In genomic region chr18:23684515-23685197, GRCh38 we compare ENCODE assay signal across 17 cellular contexts. TPM values are rescaled to one million over a fixed set of nuclear protein-coding genes. Genes with fewer than 3 reads are reported as not detected.
DNase-seq lines count a peak whose midpoint lies in the region; ATAC-seq, FAIRE-seq and TF ChIP-seq lines count a peak whose summit lies in the region.
"Had no signal": no experiment of that assay in that cellular context is flagged by ENCODE, and none has a peak within 500 bp of the region (broad histone marks: within the 10 kb centered on the region; RNA-seq: fewer than 3 reads in every experiment).

No MANE protein-coding gene starts in this region.

- no peaks in the 10 kb centered on the region for H3K79me2 ChIP-seq in astrocyte (ENCODE audit: insufficient read depth, low read length)

- peaks cover 35% of the 10 kb centered on the region for H3K27me3 ChIP-seq in astrocyte (ENCODE audit: insufficient read depth, low read length)

- H3K27me3 Mint-ChIP-seq in astrocyte (ENCODE audit: low read depth, unreplicated experiment): peaks cover 52% of the 10 kb centered on the region

- in situ Hi-C loops in ACHN (cut with HindIII; ENCODE audit: low pct_ligation_motif_present, low pct_unique_long_range_greater_than_20kb, low sequenced_read_pairs): no loop called here

- H3K9ac ChIP-seq in astrocyte (ENCODE audit: low read length): no peak overlapping the region

- peaks cover 6% of the 10 kb centered on the region for H3K4me1 ChIP-seq in astrocyte (ENCODE audit: insufficient read depth, low read length)

- no peak overlapping the region for H3K4me3 ChIP-seq in astrocyte (ENCODE audit: insufficient read depth, low read depth, low read length)
- H3K4me3 ChIP-seq: colonic mucosa, tibial artery had no signal

- no peaks in the 10 kb centered on the region for H3K4me1 Mint-ChIP-seq in astrocyte (ENCODE audit: low read depth, unreplicated experiment)

- intact Hi-C loops in left colon (cut with DNase I, micrococcal nuclease): no loop called here

- H3K9me3 Mint-ChIP-seq in astrocyte (ENCODE audit: unreplicated experiment): no peaks in the 10 kb centered on the region
- H3K9me3 Mint-ChIP-seq: activated naive CD8-positive, alpha-beta T cell treated with anti-CD3 and anti-CD28 coated beads for 36 hours; T-cell had no signal

- ATAC-seq in left colon (peak; percentile 68), HG02798 (IDR thresholded peaks at IDR 0.05; ENCODE audit: poor library complexity, unreplicated experiment) (no peak)
- ATAC-seq in activated CD4-positive, CD25-positive, alpha-beta regulatory T cell treated with anti-CD3 and anti-CD28 coated beads, Interleukin-2, amount 50 U/mL, for 24 hours: no peak
- ATAC-seq: T-cell had no signal

- no peak overlapping the region for H3K27ac Mint-ChIP-seq in astrocyte (ENCODE audit: unreplicated experiment)
- H3K27ac Mint-ChIP-seq: activated naive CD8-positive, alpha-beta T cell treated with anti-CD3 and anti-CD28 coated beads for 36 hours; T-cell had no signal

- no peak overlapping the region for H2AFZ ChIP-seq in astrocyte (ENCODE audit: low read depth, low read length)

- DNase-seq in ACHN: peak; percentile 59
- peak; percentile 5 for DNase-seq in HK-2 (ENCODE audit: unreplicated experiment)
- peak; percentile 31 for DNase-seq in astrocyte (ENCODE audit: low read depth)
- DNase-seq in left colon: no peak
- DNase-seq in dedifferentiated amniotic fluid mesenchymal stem cell (ENCODE audit: extremely low spot score): no peak
- no peak for DNase-seq in dermis blood vessel endothelial cell
- DNase-seq: activated CD4-positive, CD25-positive, alpha-beta regulatory T cell treated with anti-CD3 and anti-CD28 coated beads, Interleukin-2, amount 50 U/mL, for 72 hours; activated naive CD8-positive, alpha-beta T cell treated with anti-CD3 and anti-CD28 coated beads for 36 hours; AML-193; colonic mucosa; NCI-H345; OCI-M1; stimulated activated CD4-positive, alpha-beta T cell treated with anti-CD3 and anti-CD28 coated beads, Interleukin-1b, Interleukin-23, amount 100 ng/mL, for 48 hours; T-cell; tibial artery had no signal

- H3K4me2 ChIP-seq in astrocyte (ENCODE audit: low read length): peak overlapping the region; percentile 2

- H3K9me3 ChIP-seq in astrocyte (ENCODE audit: insufficient read depth, low read depth, low read length): no peaks in the 10 kb centered on the region
- H3K9me3 ChIP-seq: colonic mucosa, tibial artery had no signal

- peak; percentile 55 for FAIRE-seq in astrocyte (lab: Jason Lieb, UNC)

- no peak for TF ChIP-seq CTCF in astrocyte (IDR thresholded peaks at IDR 0.05; ENCODE audit: insufficient read depth, low read depth, low read length)

- no peak overlapping the region for H3K4me3 Mint-ChIP-seq in astrocyte (ENCODE audit: unreplicated experiment)
- H3K4me3 Mint-ChIP-seq: activated naive CD8-positive, alpha-beta T cell treated with anti-CD3 and anti-CD28 coated beads for 36 hours; T-cell had no signal

- H3K36me3 Mint-ChIP-seq in astrocyte (ENCODE audit: low read depth, unreplicated experiment): no peaks in the 10 kb centered on the region
- H3K36me3 Mint-ChIP-seq: activated naive CD8-positive, alpha-beta T cell treated with anti-CD3 and anti-CD28 coated beads for 36 hours; T-cell had no signal

- no peaks in the 10 kb centered on the region for H3K36me3 ChIP-seq in astrocyte (ENCODE audit: insufficient read depth, low read length)
- H3K36me3 ChIP-seq: colonic mucosa, tibial artery had no signal

- H4K20me1 ChIP-seq in astrocyte (ENCODE audit: insufficient read depth, low read length): no peaks in the 10 kb centered on the region

- H3K27ac ChIP-seq in astrocyte (ENCODE audit: low read depth, low read length): no peak overlapping the region
- H3K27ac ChIP-seq: colonic mucosa, tibial artery had no signal

RNA-seq across cellular contexts. Expression of gene LAMA3, which starts 4.6 kb away (rescaled TPM):
- total RNA-seq in astrocyte (0.50 and 0.86 TPM in 2 replicates), left colon (10 to 100 TPM; 33.2 to 98.0 TPM), dermis blood vessel endothelial cell (14.1 and 15.9 TPM in 2 replicates)

RNA-seq across cellular contexts. Expression of gene ANKRD29, which starts 21.9 kb away (rescaled TPM):
- total RNA-seq in astrocyte (0.70 and 0.75 TPM in 2 replicates), left colon (1 to 10 TPM; 1.2 to 2.5 TPM), dermis blood vessel endothelial cell (4.1 and 4.2 TPM in 2 replicates)
- total RNA-seq: activated naive CD8-positive, alpha-beta T cell treated with anti-CD3 and anti-CD28 coated beads for 36 hours had no signal

Comparison
In these comparisons a context has a peak if more than half of its experiments do, and no peak if none do; other contexts are left out.
1. DNase-seq: peak in ACHN (single experiment), HK-2 (single experiment) and astrocyte (single experiment); none in left colon (0 of 2), dedifferentiated amniotic fluid mesenchymal stem cell (single experiment) and dermis blood vessel endothelial cell (single experiment).